13 cellular contexts compared by ENCODE assay signal in the genomic region with DNA sequence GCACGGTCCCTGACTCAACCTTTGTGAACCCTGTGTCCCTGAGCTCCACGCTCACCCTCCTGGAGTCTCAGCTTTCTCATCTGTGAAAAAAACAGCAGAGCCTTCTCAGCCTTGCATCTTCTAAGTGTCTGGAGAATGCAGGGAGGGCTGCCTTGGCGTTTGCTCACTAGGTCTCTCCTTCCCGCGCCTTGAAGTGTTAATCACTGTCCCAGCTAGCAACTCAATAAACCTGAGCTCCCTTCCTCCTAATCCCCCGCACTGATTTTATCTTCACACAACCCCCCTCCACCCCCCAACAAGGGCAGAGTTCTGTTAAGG. TPM values are rescaled to one million over a fixed set of nuclear protein-coding genes. Genes with fewer than 3 reads are reported as not detected.
DNase-seq lines count a peak whose midpoint lies in the region; ATAC-seq and TF ChIP-seq lines count a peak whose summit lies in the region.
"Had no signal": no experiment of that assay in that cellular context is flagged by ENCODE, and none has a peak within 500 bp of the region (broad histone marks: within the 10 kb centered on the region; RNA-seq: fewer than 3 reads in every experiment).

No MANE protein-coding gene starts in this region.

- peak; percentile 65 for ATAC-seq in WTC11
- no peak for ATAC-seq in psoas muscle
- no peak for ATAC-seq in GM21447 (IDR thresholded peaks at IDR 0.05; ENCODE audit: unreplicated experiment)
- ATAC-seq: activated T-helper 17 cell treated with anti-CD3 and anti-CD28 coated beads, Interleukin-2, amount 50 U/mL, for 72 hours; SK-N-SH treated with all-trans-retinoic acid at 6 μM for 48 hours had no signal

- no peak overlapping the region for H3K4me3 Mint-ChIP-seq in WTC11
- H3K4me3 Mint-ChIP-seq: activated CD4-positive, alpha-beta memory T cell treated with anti-CD3 and anti-CD28 coated beads, Interleukin-2, amount 10 ng/mL, durations not matched to agents 7 days and 5 days; activated T-helper 17 cell treated with anti-CD3 and anti-CD28 coated beads, Interleukin-2, amount 50 U/mL, for 72 hours had no signal

- peaks cover 32% of the 10 kb centered on the region for H3K4me1 Mint-ChIP-seq in WTC11
- H3K4me1 Mint-ChIP-seq: activated CD4-positive, alpha-beta memory T cell treated with anti-CD3 and anti-CD28 coated beads, Interleukin-2, amount 10 ng/mL, durations not matched to agents 7 days and 5 days; activated T-helper 17 cell treated with anti-CD3 and anti-CD28 coated beads, Interleukin-2, amount 50 U/mL, for 72 hours had no signal

- POLR2A ChIA-PET in WTC11 (lab: Charles Lee), result interaction anchor here (0.8 kb wide), 1 partner anchor 11 kb away, joined by 3 read pairs; no protein-coding TSS in a partner anchor

- H3K4me2 ChIP-seq in BLaER1 treated with 17β-estradiol and CSF1 and Interleukin-3, amounts not matched to agents 10 nM and 100 nM, result peak overlapping the region; percentile 70 to 87 (median 81)

- peak overlapping the region in 4 of 11 experiments; percentile 35 to 64 (median 55); a peak in 3 of 22 replicates for H3K27ac ChIP-seq in BLaER1 treated with 17β-estradiol and CSF1 and Interleukin-3, amounts not matched to agents 10 nM and 100 nM
- peak overlapping the region; percentile 30 for H3K27ac ChIP-seq in psoas muscle

- DNase-seq in WTC11 (ENCODE audit: low spot score) (no peak), psoas muscle (no peak), erythroblast (lab: John Stamatoyannopoulos, UW) (no peak), NCI-H1092 (lab: John Stamatoyannopoulos, UW) (no peak), ecto neural progenitor cell (ENCODE audit: low spot score) (no peak)
- DNase-seq: activated CD4-positive, alpha-beta memory T cell treated with anti-CD3 and anti-CD28 coated beads, Interleukin-2, amount 10 ng/mL, durations not matched to agents 7 days and 5 days; NCI-H1048; NCI-H226 had no signal

- no peaks in the 10 kb centered on the region; the same call in 1 of the 2 replicates for H3K36me3 Mint-ChIP-seq in WTC11

- H3K4me1 ChIP-seq in BLaER1 treated with 17β-estradiol and CSF1 and Interleukin-3, amounts not matched to agents 10 nM and 100 nM, result peaks cover 22 to 44% (median 37%) of the 10 kb centered on the region in 10 experiments
- H3K4me1 ChIP-seq in iPS-15b (ENCODE audit: control insufficient read depth, insufficient read depth, low read length) (peaks cover 13% of the 10 kb centered on the region), psoas muscle (no peaks in the 10 kb centered on the region)

- H3K27ac Mint-ChIP-seq in WTC11, result peak overlapping the region; percentile 43; the same call in 1 of the 2 replicates
- H3K27ac Mint-ChIP-seq: activated CD4-positive, alpha-beta memory T cell treated with anti-CD3 and anti-CD28 coated beads, Interleukin-2, amount 10 ng/mL, durations not matched to agents 7 days and 5 days; activated T-helper 17 cell treated with anti-CD3 and anti-CD28 coated beads, Interleukin-2, amount 50 U/mL, for 72 hours had no signal

- no peaks in the 10 kb centered on the region for H3K36me3 ChIP-seq in BLaER1 treated with 17β-estradiol and CSF1 and Interleukin-3, amounts not matched to agents 10 nM and 100 nM
- H3K36me3 ChIP-seq in iPS-15b (ENCODE audit: control insufficient read depth, insufficient read depth, low read length) (no peaks in the 10 kb centered on the region), psoas muscle (ENCODE audit: insufficient read depth in 1 of 2, low read depth in 1 of 2) (no peaks in the 10 kb centered on the region)

- intact Hi-C loops in psoas muscle (cut with DNase I), result no loop called here

- H4K20me1 ChIP-seq in BLaER1 treated with 17β-estradiol and CSF1 and Interleukin-3, amounts not matched to agents 10 nM and 100 nM, result no peaks in the 10 kb centered on the region

- H3K27me3 ChIP-seq in BLaER1 treated with 17β-estradiol and CSF1 and Interleukin-3, amounts not matched to agents 10 nM and 100 nM, result no peaks in the 10 kb centered on the region
- H3K27me3 ChIP-seq in iPS-15b (ENCODE audit: control insufficient read depth, insufficient read depth, low read length) (peaks cover 3% of the 10 kb centered on the region), psoas muscle (ENCODE audit: insufficient read depth in 3 of 3, low read length in 2 of 3) (no peaks in the 10 kb centered on the region)

- CTCF ChIA-PET in WTC11 (lab: Charles Lee), result interaction anchor here (0.9 to 1.7 kb wide), 7 partner anchors 20 to 76 kb away, joined by 3 to 8 read pairs (median 5); no protein-coding TSS in a partner anchor

- peaks cover 20 to 24% (median 23%) of the 10 kb centered on the region in 11 experiments for H3K9me3 ChIP-seq in BLaER1 treated with 17β-estradiol and CSF1 and Interleukin-3, amounts not matched to agents 10 nM and 100 nM (replicated peaks in 1 of 11)
- H3K9me3 ChIP-seq in iPS-15b (ENCODE audit: control insufficient read depth, insufficient read depth, low read length), result no peaks in the 10 kb centered on the region
- H3K9me3 ChIP-seq in psoas muscle, result no peaks in the 10 kb centered on the region

- no peaks in the 10 kb centered on the region; the same call in 1 of the 2 replicates for H3K27me3 Mint-ChIP-seq in WTC11 (ENCODE audit: low read depth)

- H3K4me3 ChIP-seq in BLaER1 treated with 17β-estradiol and CSF1 and Interleukin-3, amounts not matched to agents 10 nM and 100 nM, result no peak overlapping the region; a peak in 1 of 20 replicates
- H3K4me3 ChIP-seq in iPS-15b (ENCODE audit: low read depth, low read length) (no peak overlapping the region), psoas muscle (no peak overlapping the region)

- H3K9me3 Mint-ChIP-seq in WTC11, result peaks cover 15% of the 10 kb centered on the region

- H3K9ac ChIP-seq in BLaER1 treated with 17β-estradiol and CSF1 and Interleukin-3, amounts not matched to agents 10 nM and 100 nM, result peak overlapping the region in 6 of 11 experiments; percentile 36 to 63 (median 55); a peak in 10 of 22 replicates
- peak overlapping the region; percentile 16 for H3K9ac ChIP-seq in iPS-15b (ENCODE audit: low read depth, low read length)

- TF ChIP-seq POLR2A in erythroblast (IDR thresholded peaks at IDR 0.05; ENCODE audit: low read length), result no peak

- WGBS in psoas muscle, 3 donors, result 55 to 67% (median 62%) methylated on average over 6 of the region's 6 CpGs

- TF ChIP-seq CTCF in WTC11 (IDR thresholded peaks at IDR 0.05), result no peak
- no peak for TF ChIP-seq CTCF in psoas muscle (IDR thresholded peaks at IDR 0.05)

TF ChIP-seq in WTC11, 78 proteins besides CTCF, POLR2A, EP300 and RAD21 (continues in another document):
- no peak for TF ChIP-seq ZNF416 (CRISPR knock-in tag; IDR thresholded peaks at IDR 0.05)
- TF ChIP-seq ZBTB21 (CRISPR knock-in tag; IDR thresholded peaks at IDR 0.05; ENCODE audit: borderline replicate concordance), result no peak
- no peak for TF ChIP-seq OVOL2 (CRISPR knock-in tag; IDR thresholded peaks at IDR 0.05; ENCODE audit: borderline replicate concordance)
- TF ChIP-seq GRHL2 (CRISPR knock-in tag; IDR thresholded peaks at IDR 0.05; ENCODE audit: insufficient replicate concordance, severe bottlenecking), result no peak
- TF ChIP-seq, protein P1, sequence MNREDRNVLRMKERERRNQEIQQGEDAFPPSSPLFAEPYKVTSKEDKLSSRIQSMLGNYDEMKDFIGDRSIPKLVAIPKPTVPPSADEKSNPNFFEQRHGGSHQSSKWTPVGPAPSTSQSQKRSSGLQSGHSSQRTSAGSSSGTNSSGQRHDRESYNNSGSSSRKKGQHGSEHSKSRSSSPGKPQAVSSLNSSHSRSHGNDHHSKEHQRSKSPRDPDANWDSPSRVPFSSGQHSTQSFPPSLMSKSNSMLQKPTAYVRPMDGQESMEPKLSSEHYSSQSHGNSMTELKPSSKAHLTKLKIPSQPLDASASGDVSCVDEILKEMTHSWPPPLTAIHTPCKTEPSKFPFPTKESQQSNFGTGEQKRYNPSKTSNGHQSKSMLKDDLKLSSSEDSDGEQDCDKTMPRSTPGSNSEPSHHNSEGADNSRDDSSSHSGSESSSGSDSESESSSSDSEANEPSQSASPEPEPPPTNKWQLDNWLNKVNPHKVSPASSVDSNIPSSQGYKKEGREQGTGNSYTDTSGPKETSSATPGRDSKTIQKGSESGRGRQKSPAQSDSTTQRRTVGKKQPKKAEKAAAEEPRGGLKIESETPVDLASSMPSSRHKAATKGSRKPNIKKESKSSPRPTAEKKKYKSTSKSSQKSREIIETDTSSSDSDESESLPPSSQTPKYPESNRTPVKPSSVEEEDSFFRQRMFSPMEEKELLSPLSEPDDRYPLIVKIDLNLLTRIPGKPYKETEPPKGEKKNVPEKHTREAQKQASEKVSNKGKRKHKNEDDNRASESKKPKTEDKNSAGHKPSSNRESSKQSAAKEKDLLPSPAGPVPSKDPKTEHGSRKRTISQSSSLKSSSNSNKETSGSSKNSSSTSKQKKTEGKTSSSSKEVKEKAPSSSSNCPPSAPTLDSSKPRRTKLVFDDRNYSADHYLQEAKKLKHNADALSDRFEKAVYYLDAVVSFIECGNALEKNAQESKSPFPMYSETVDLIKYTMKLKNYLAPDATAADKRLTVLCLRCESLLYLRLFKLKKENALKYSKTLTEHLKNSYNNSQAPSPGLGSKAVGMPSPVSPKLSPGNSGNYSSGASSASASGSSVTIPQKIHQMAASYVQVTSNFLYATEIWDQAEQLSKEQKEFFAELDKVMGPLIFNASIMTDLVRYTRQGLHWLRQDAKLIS (CRISPR knock-in tag; IDR thresholded peaks at IDR 0.05; ENCODE audit: borderline replicate concordance), result no peak
- TF ChIP-seq SP1 (CRISPR knock-in tag; conservative IDR thresholded peaks at IDR 0.05), result no peak
- TF ChIP-seq, protein P2, sequence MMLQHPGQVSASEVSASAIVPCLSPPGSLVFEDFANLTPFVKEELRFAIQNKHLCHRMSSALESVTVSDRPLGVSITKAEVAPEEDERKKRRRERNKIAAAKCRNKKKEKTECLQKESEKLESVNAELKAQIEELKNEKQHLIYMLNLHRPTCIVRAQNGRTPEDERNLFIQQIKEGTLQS (CRISPR knock-in tag; conservative IDR thresholded peaks at IDR 0.05), result no peak
- TF ChIP-seq, protein P3, sequence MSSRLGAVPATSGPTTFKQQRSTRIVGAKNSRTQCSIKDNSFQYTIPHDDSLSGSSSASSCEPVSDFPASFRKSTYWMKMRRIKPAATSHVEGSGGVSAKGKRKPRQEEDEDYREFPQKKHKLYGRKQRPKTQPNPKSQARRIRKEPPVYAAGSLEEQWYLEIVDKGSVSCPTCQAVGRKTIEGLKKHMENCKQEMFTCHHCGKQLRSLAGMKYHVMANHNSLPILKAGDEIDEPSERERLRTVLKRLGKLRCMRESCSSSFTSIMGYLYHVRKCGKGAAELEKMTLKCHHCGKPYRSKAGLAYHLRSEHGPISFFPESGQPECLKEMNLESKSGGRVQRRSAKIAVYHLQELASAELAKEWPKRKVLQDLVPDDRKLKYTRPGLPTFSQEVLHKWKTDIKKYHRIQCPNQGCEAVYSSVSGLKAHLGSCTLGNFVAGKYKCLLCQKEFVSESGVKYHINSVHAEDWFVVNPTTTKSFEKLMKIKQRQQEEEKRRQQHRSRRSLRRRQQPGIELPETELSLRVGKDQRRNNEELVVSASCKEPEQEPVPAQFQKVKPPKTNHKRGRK (CRISPR knock-in tag; IDR thresholded peaks at IDR 0.05; ENCODE audit: borderline replicate concordance), result no peak

RNA-seq across cellular contexts. Expression of gene FOXC1, which starts 34.9 kb away (rescaled TPM):
- 6.1 to 10.7 TPM (median 7.2 TPM) in 3 replicates for total RNA-seq in WTC11 (2021)
- total RNA-seq in psoas muscle, result 1 to 10 TPM; 1.5 to 2.7 (median 2.0) TPM
- polyA plus RNA-seq in psoas muscle, result 1 to 10 TPM in 2 of 3 donors, under 1 TPM in 1; 0.90 to 1.3 (median 1.1) TPM
- total RNA-seq: activated T-helper 17 cell treated with anti-CD3 and anti-CD28 coated beads, Interleukin-2, amount 50 U/mL, for 72 hours had no signal
